25 cellular contexts compared by ENCODE assay signal in genomic region chr2:11022064-11022463, GRCh38.
A peak's percentile ranks its signal among the peaks of the same experiment; 100 is the strongest.
DNase-seq lines count a peak whose midpoint lies in the region; ATAC-seq and TF ChIP-seq lines count a peak whose summit lies in the region.
"Had no signal": no experiment of that assay in that cellular context is flagged by ENCODE, and none has a peak within 500 bp of the region (broad histone marks: within the 10 kb centered on the region; RNA-seq: fewer than 3 reads in every experiment).

No MANE protein-coding gene starts in this region.

- H3K4me2 ChIP-seq in HCT116 (ENCODE audit: low read length) (no peak overlapping the region), PC-9 (peak overlapping the region; percentile 38)

- BruUV-seq in HCT116 (replicated peaks; lab: Mats Ljungman, UMichigan) (no TSS peak), PC-9 (replicated peaks; lab: Mats Ljungman, UMichigan) (TSS peak; percentile 89)

- H4K20me1 ChIP-seq in HCT116 (ENCODE audit: insufficient read depth) (no peaks in the 10 kb centered on the region), PC-9 (ENCODE audit: insufficient read depth) (no peaks in the 10 kb centered on the region)

- intact Hi-C loops in HCT116 (cut with micrococcal nuclease), result loop anchor here (10.0 kb wide), 1 partner anchor 187 kb away; no protein-coding TSS in a partner anchor
- intact Hi-C loops in PC-9 (cut with micrococcal nuclease; ENCODE audit: unreplicated experiment), result no loop called here

- H3K9me3 ChIP-seq in HCT116 (ENCODE audit: control insufficient read depth in 1 of 2, insufficient read depth in 1 of 2, low read depth in 1 of 2, low read length in 2 of 2) (no peaks in the 10 kb centered on the region), PC-9 (ENCODE audit: insufficient read depth, low read depth) (no peaks in the 10 kb centered on the region)
- H3K9me3 ChIP-seq: ascending aorta, SJCRH30 had no signal

- H2AFZ ChIP-seq in HCT116 (ENCODE audit: low read depth, low read length, poor library complexity, severe bottlenecking) (no peak overlapping the region), PC-9 (no peak overlapping the region)

- POLR2A ChIA-PET in HCT116 (lab: Charles Lee) (no interaction called here), PC-9 (lab: Charles Lee; ENCODE audit: unreplicated experiment) (interaction anchor here (0.7 kb wide), 1 partner anchor 562 kb away, joined by 5 read pairs; no protein-coding TSS in a partner anchor)

- H3K79me2 ChIP-seq in HCT116 (ENCODE audit: insufficient read depth, low read length), result no peaks in the 10 kb centered on the region
- no peaks in the 10 kb centered on the region for H3K79me2 ChIP-seq in PC-9 (ENCODE audit: low read depth)

- H3K9me2 ChIP-seq in HCT116 (ENCODE audit: insufficient read depth), result no peaks in the 10 kb centered on the region
- no peaks in the 10 kb centered on the region for H3K9me2 ChIP-seq in PC-9 (ENCODE audit: insufficient read depth)

- CTCF ChIA-PET in HCT116 (lab: Charles Lee), result no interaction called here
- CTCF ChIA-PET in PC-9 (lab: Charles Lee), result no interaction called here

- no peak for ATAC-seq in HCT116
- ATAC-seq: activated CD4-positive, CD25-positive, alpha-beta regulatory T cell treated with anti-CD3 and anti-CD28 coated beads, Interleukin-2, amount 50 U/mL, for 24 hours; activated CD8-positive, alpha-beta T cell treated with anti-CD3 and anti-CD28 coated beads for 36 hours; GM12878; sciatic nerve; stimulated activated effector memory CD8-positive, alpha-beta T cell treated with anti-CD3 and anti-CD28 coated beads, Interleukin-12 subunit alpha, Interleukin-12 subunit beta, amount 100 ng/mL, for 72 hours; T-cell had no signal

- H3K4me3 ChIP-seq in HCT116 (replicated peaks in 1 of 2; ENCODE audit: low read depth in 1 of 2, low read length in 2 of 2) (no peak overlapping the region), PC-9 (no peak overlapping the region), coronary artery (no peak overlapping the region)
- H3K4me3 ChIP-seq: ascending aorta, GM12878, SJCRH30 had no signal

- DNase-seq in HCT116 (ENCODE audit: low read depth, low spot score) (no peak), PC-9 (no peak), iPS-NIHi11 (ENCODE audit: low spot score) (peak; percentile 49), germinal center (ENCODE audit: low spot score) (no peak), coronary artery (ENCODE audit: low spot score) (no peak)
- DNase-seq in activated CD4-positive, CD25-positive, alpha-beta regulatory T cell treated with anti-CD3 and anti-CD28 coated beads, Interleukin-2, amount 50 U/mL, for 72 hours, result no peak
- DNase-seq: activated CD8-positive, alpha-beta T cell treated with anti-CD3 and anti-CD28 coated beads for 36 hours; activated naive CD8-positive, alpha-beta T cell treated with anti-CD3 and anti-CD28 coated beads, Interleukin-2, amount 10 ng/mL, durations not matched to agents 7 days and 5 days; GOT3; hippocampal formation; KBM-7; NCI-H1436; NCI-H2171; NCI-H510A; SJCRH30; stimulated activated CD4-positive, alpha-beta T cell treated with anti-CD3 and anti-CD28 coated beads, Interleukin-12 subunit alpha, Interleukin-12 subunit beta, amount 100 ng/mL, for 4 hours; stimulated activated CD4-positive, alpha-beta T cell treated with anti-CD3 and anti-CD28 coated beads, Interleukin-4, amount 100 ng/mL, for 1 hour; substantia nigra; T-cell had no signal

- no peak overlapping the region for H3K9ac ChIP-seq in HCT116 (ENCODE audit: low read length)

- H3K27ac ChIP-seq in HCT116 (ENCODE audit: low read depth, low read length) (no peak overlapping the region), PC-9 (peak overlapping the region; percentile 69), coronary artery (no peak overlapping the region)
- H3K27ac ChIP-seq: ascending aorta, SJCRH30 had no signal

- RAD21 ChIA-PET in HCT116 (lab: Charles Lee; ENCODE audit: low non-redundant PET in 1 of 2, low total read pairs in 2 of 2, uncharacterized antibody in 2 of 2, unreplicated experiment in 2 of 2), result no interaction called here

- H3K27me3 ChIP-seq in HCT116 (ENCODE audit: insufficient read depth, low read length) (no peaks in the 10 kb centered on the region; the same call in 1 of the 2 replicates), PC-9 (ENCODE audit: insufficient read depth, low read depth) (no peaks in the 10 kb centered on the region)
- H3K27me3 ChIP-seq: ascending aorta, SJCRH30 had no signal

- TF ChIP-seq CTCF in GM12872 (IDR thresholded peaks at IDR 0.05; ENCODE audit: insufficient read depth, low read depth, low read length), result peak; percentile 19; the same call in 1 of the 3 replicates
- TF ChIP-seq CTCF in HCT116 (IDR thresholded peaks at IDR 0.05 in 2 of 3, conservative IDR thresholded peaks at IDR 0.05 in 1 of 3; ENCODE audit: borderline replicate concordance in 1 of 3, insufficient read depth in 1 of 3, low read depth in 2 of 3, low read length in 2 of 3), result peak in 2 of 3 experiments; percentile 33 to 35; a peak in 2 of 6 replicates
- TF ChIP-seq CTCF in PC-9 (conservative IDR thresholded peaks at IDR 0.05), result no peak
- TF ChIP-seq CTCF in coronary artery (IDR thresholded peaks at IDR 0.05), result no peak

- H3F3A ChIP-seq in PC-9 (ENCODE audit: insufficient read depth, low read depth), result peaks cover 13% of the 10 kb centered on the region

- peaks cover 0 to 17% of the 10 kb centered on the region in 2 experiments; a peak in 2 of 4 replicates for H3K4me1 ChIP-seq in HCT116 (ENCODE audit: control insufficient read depth in 1 of 2, insufficient read depth in 2 of 2, low read length in 2 of 2)
- H3K4me1 ChIP-seq in PC-9 (replicated peaks; ENCODE audit: insufficient read depth), result peaks cover 29% of the 10 kb centered on the region
- H3K4me1 ChIP-seq: ascending aorta, SJCRH30 had no signal

- H3K36me3 ChIP-seq in HCT116 (ENCODE audit: control insufficient read depth in 1 of 2, insufficient read depth in 2 of 2, low read length in 2 of 2) (no peaks in the 10 kb centered on the region), PC-9 (ENCODE audit: low read depth) (no peaks in the 10 kb centered on the region)
- H3K36me3 ChIP-seq: ascending aorta, SJCRH30 had no signal

- no peak for TF ChIP-seq POLR2A in HCT116 (IDR thresholded peaks at IDR 0.05; ENCODE audit: borderline replicate concordance, extremely low read depth, insufficient read depth, insufficient read length)

- TF ChIP-seq RAD21 in HCT116 (IDR thresholded peaks at IDR 0.05; ENCODE audit: low read depth), result no peak

TF ChIP-seq in HCT116, 20 proteins besides CTCF, POLR2A, EP300 and RAD21:
- TF ChIP-seq SP1 (IDR thresholded peaks at IDR 0.05; ENCODE audit: low read depth), result no peak
- no peak for TF ChIP-seq ZBTB33 (IDR thresholded peaks at IDR 0.05; ENCODE audit: extremely low read depth, insufficient replicate concordance, low read length)
- TF ChIP-seq FOSL1 (IDR thresholded peaks at IDR 0.05; ENCODE audit: low read depth), result no peak
- no peak for TF ChIP-seq ELF1 (IDR thresholded peaks at IDR 0.05; ENCODE audit: borderline replicate concordance, low read depth)
- TF ChIP-seq SIN3A (IDR thresholded peaks at IDR 0.05; ENCODE audit: low read depth), result no peak
- no peak for TF ChIP-seq ZFX (IDR thresholded peaks at IDR 0.05)
- TF ChIP-seq POLR2AphosphoS5 (IDR thresholded peaks at IDR 0.05; ENCODE audit: low read depth, low read length), result no peak
- TF ChIP-seq SRF (IDR thresholded peaks at IDR 0.05; ENCODE audit: low read depth), result no peak

Comparison
In these comparisons a context has a peak if more than half of its experiments do, and no peak if none do; other contexts are left out.
1. CTCF ChIP-seq: peak in GM12872 (single experiment) and HCT116 (2 of 3); none in PC-9 (single experiment) and coronary artery (single experiment).